In genomic region chr3:16076564-16076963, GRCh38 we compare ENCODE assay signal across 26 cellular contexts.
DNase-seq lines count a peak whose midpoint lies in the region; ATAC-seq, FAIRE-seq and TF ChIP-seq lines count a peak whose summit lies in the region.
"Had no signal": no experiment of that assay in that cellular context is flagged by ENCODE, and none has a peak within 500 bp of the region (broad histone marks: within the 10 kb centered on the region; RNA-seq: fewer than 3 reads in every experiment).

No MANE protein-coding gene starts in this region.

- DNase-seq in IMR-90 = no peak
- no peak for DNase-seq in astrocyte (ENCODE audit: low read depth)
- DNase-seq in brain microvascular endothelial cell = no peak
- DNase-seq in trophoblast cell = no peak
- no peak for DNase-seq in NCI-H1105 (lab: John Stamatoyannopoulos, UW)
- no peak for DNase-seq in HFFc6
- no peak for DNase-seq in NAMALWA (ENCODE audit: low spot score)
- DNase-seq: 8988T; ACHN; AML-193; BE2C; CD4-positive, alpha-beta T cell; CD8-positive, alpha-beta memory T cell; DMS 273 treated with DMSO at 0.1 percent for 48 hours; DMS79; EL; GDM1; H9 had no signal

- H3K9ac ChIP-seq in IMR-90 (ENCODE audit: low read depth, low read length) (no peak overlapping the region), astrocyte (ENCODE audit: low read length) (peak overlapping the region; percentile 54), trophoblast cell (ENCODE audit: low read length) (no peak overlapping the region)
- H3K9ac ChIP-seq: BLaER1 treated with 17β-estradiol and CSF1 and Interleukin-3, amounts not matched to agents 10 nM and 100 nM had no signal

- H4K5ac ChIP-seq in IMR-90 (ENCODE audit: low read depth, low read length) = peak overlapping the region; percentile 92; the same call in 1 of the 2 replicates

- H3K4me3 Mint-ChIP-seq in astrocyte (ENCODE audit: unreplicated experiment) (no peak overlapping the region), HFFc6 (no peak overlapping the region)
- H3K4me3 Mint-ChIP-seq: CD14-positive monocyte; CD4-positive, alpha-beta T cell; CD8-positive, alpha-beta memory T cell; GM23338; H9 had no signal

- CTCF ChIA-PET in IMR-90 (lab: Yijun Ruan, JAX) = interaction anchor here (1.0 kb wide), 1 partner anchor 102 kb away, joined by 4 read pairs; no protein-coding TSS in a partner anchor

- H3K56ac ChIP-seq in IMR-90 (ENCODE audit: extremely low read depth, insufficient read depth, low read length) = no peak overlapping the region

- no peak overlapping the region for H3K23ac ChIP-seq in IMR-90 (ENCODE audit: low read depth, low read length)
- no peak overlapping the region for H3K23ac ChIP-seq in trophoblast cell (ENCODE audit: low read length)

- H3K27me3 ChIP-seq in IMR-90 (ENCODE audit: control insufficient read depth, insufficient read depth, low read length) (no peaks in the 10 kb centered on the region), astrocyte (ENCODE audit: insufficient read depth, low read length) (no peaks in the 10 kb centered on the region), brain microvascular endothelial cell (replicated peaks) (no peaks in the 10 kb centered on the region), trophoblast cell (ENCODE audit: insufficient read depth, low read length) (no peaks in the 10 kb centered on the region)
- H3K27me3 ChIP-seq: BE2C; BLaER1 treated with 17β-estradiol and CSF1 and Interleukin-3, amounts not matched to agents 10 nM and 100 nM had no signal

- no peak for FAIRE-seq in astrocyte (lab: Jason Lieb, UNC)
- FAIRE-seq: A549, D721Med, GM12891 had no signal

- H2BK20ac ChIP-seq in IMR-90 (ENCODE audit: low read depth, low read length) = peak overlapping the region; percentile 80

- H2BK15ac ChIP-seq in IMR-90 (ENCODE audit: low read depth, low read length) = peak overlapping the region; percentile 54; the same call in 2 of the 3 replicates

- H3K27me3 Mint-ChIP-seq in astrocyte (ENCODE audit: low read depth, unreplicated experiment) (no peaks in the 10 kb centered on the region), HFFc6 (ENCODE audit: insufficient read depth) (peaks cover 4% of the 10 kb centered on the region)

- no peak overlapping the region for H4K12ac ChIP-seq in trophoblast cell (ENCODE audit: low read depth, low read length)

- no peaks in the 10 kb centered on the region for H4K20me1 ChIP-seq in IMR-90 (ENCODE audit: insufficient read depth, low read length)
- no peaks in the 10 kb centered on the region for H4K20me1 ChIP-seq in astrocyte (ENCODE audit: insufficient read depth, low read length)
- H4K20me1 ChIP-seq: BLaER1 treated with 17β-estradiol and CSF1 and Interleukin-3, amounts not matched to agents 10 nM and 100 nM had no signal

- ATAC-seq in IMR-90 (ENCODE audit: low read depth) (no peak), GM19035 (IDR thresholded peaks at IDR 0.05; ENCODE audit: unreplicated experiment) (no peak)
- ATAC-seq: A549, GM23338, HCT116 had no signal

- peak overlapping the region; percentile 87 for H2AK5ac ChIP-seq in IMR-90 (ENCODE audit: low read depth, low read length)
- no peak overlapping the region for H2AK5ac ChIP-seq in trophoblast cell (ENCODE audit: low read length)

- no peak overlapping the region for H2AK9ac ChIP-seq in IMR-90 (replicated peaks; ENCODE audit: low read depth, low read length, poor library complexity)

- TF ChIP-seq CTCF in IMR-90 (conservative IDR thresholded peaks at IDR 0.05; ENCODE audit: low read depth, low read length) (no peak), astrocyte (IDR thresholded peaks at IDR 0.05; ENCODE audit: insufficient read depth, low read depth, low read length) (no peak), brain microvascular endothelial cell (IDR thresholded peaks at IDR 0.05; ENCODE audit: low read depth, low read length, missing control alignments) (no peak), HFFc6 (IDR thresholded peaks at IDR 0.05) (no peak)

- H4K91ac ChIP-seq in IMR-90 (ENCODE audit: insufficient read depth, low read depth, low read length) = peak overlapping the region; percentile 71; the same call in 1 of the 2 replicates
- H4K91ac ChIP-seq in trophoblast cell (ENCODE audit: low read depth, low read length) = no peak overlapping the region

- H3K4me1 ChIP-seq in IMR-90 (ENCODE audit: control insufficient read depth, insufficient read depth, low read length) (peaks cover 13% of the 10 kb centered on the region), astrocyte (ENCODE audit: insufficient read depth, low read length) (peaks cover 35% of the 10 kb centered on the region), trophoblast cell (ENCODE audit: control insufficient read depth in 1 of 2, insufficient read depth in 2 of 2, low read length in 2 of 2) (peaks cover 3% of the 10 kb centered on the region in 2 experiments)
- H3K4me1 ChIP-seq: BE2C; BLaER1 treated with 17β-estradiol and CSF1 and Interleukin-3, amounts not matched to agents 10 nM and 100 nM had no signal

- dilution Hi-C loops in IMR-90 (cut with HindIII; ENCODE audit: low sequenced_read_pairs, unreplicated experiment) = no loop called here

- no TSS peak for BruUV-seq in IMR-90 (replicated peaks; lab: Mats Ljungman, UMichigan)

- peaks cover 48% of the 10 kb centered on the region for H3K4me1 Mint-ChIP-seq in astrocyte (ENCODE audit: low read depth, unreplicated experiment)
- H3K4me1 Mint-ChIP-seq in HFFc6 (ENCODE audit: low read depth) = peaks cover 71% of the 10 kb centered on the region
- H3K4me1 Mint-ChIP-seq: CD14-positive monocyte; CD8-positive, alpha-beta memory T cell; GM23338; H9 had no signal

- POLR2A ChIA-PET in IMR-90 (lab: Charles Lee; ENCODE audit: unreplicated experiment) = no interaction called here

- no CpG with 5 or more reads among the region's 2 CpGs for WGBS in IMR-90 (ENCODE audit: extremely low coverage in 2 of 2, insufficient read length in 1 of 2), 2 experiments
- no CpG with 5 or more reads among the region's 2 CpGs for WGBS in trophoblast cell (ENCODE audit: extremely low coverage, insufficient coverage, insufficient read length)

- H3K9me3 ChIP-seq in IMR-90 (ENCODE audit: control insufficient read depth, insufficient read depth, low read length) (peaks cover 11% of the 10 kb centered on the region), astrocyte (ENCODE audit: insufficient read depth, low read depth, low read length) (peaks cover 13% of the 10 kb centered on the region), trophoblast cell (ENCODE audit: insufficient read depth, low read depth, low read length) (peaks cover 6% of the 10 kb centered on the region)
- H3K9me3 ChIP-seq: BE2C had no signal

- H2BK120ac ChIP-seq in IMR-90 (ENCODE audit: low read depth, low read length) (peak overlapping the region; percentile 60), trophoblast cell (ENCODE audit: insufficient read depth, low read length, poor library complexity) (peak overlapping the region; percentile 14)

- H4K8ac ChIP-seq in IMR-90 (ENCODE audit: low read depth in 2 of 2, low read length in 2 of 2) (0 out of 4 replicates have a peak overlapping the region, but pooled peaks of 1 of the 2 experiments have one; percentile 31), trophoblast cell (ENCODE audit: low read depth, low read length) (no peak overlapping the region)

- H3K36me3 Mint-ChIP-seq in astrocyte (ENCODE audit: low read depth, unreplicated experiment) (peaks cover 6% of the 10 kb centered on the region), HFFc6 (ENCODE audit: low read depth) (peaks cover 30% of the 10 kb centered on the region)
- H3K36me3 Mint-ChIP-seq: CD14-positive monocyte had no signal

- H3K79me1 ChIP-seq in IMR-90 (ENCODE audit: low read depth in 1 of 2, low read length in 2 of 2) (no peaks in the 10 kb centered on the region), trophoblast cell (ENCODE audit: low read length) (peaks cover 4% of the 10 kb centered on the region)

- H3K36me3 ChIP-seq in IMR-90 (ENCODE audit: control insufficient read depth, insufficient read depth, low read length) (no peaks in the 10 kb centered on the region), astrocyte (ENCODE audit: insufficient read depth, low read length) (no peaks in the 10 kb centered on the region), brain microvascular endothelial cell (replicated peaks) (no peaks in the 10 kb centered on the region), trophoblast cell (ENCODE audit: control insufficient read depth in 1 of 2, insufficient read depth in 2 of 2, low read length in 2 of 2) (no peaks in the 10 kb centered on the region)
- H3K36me3 ChIP-seq: BE2C; BLaER1 treated with 17β-estradiol and CSF1 and Interleukin-3, amounts not matched to agents 10 nM and 100 nM had no signal

- H3K27ac ChIP-seq in IMR-90 (ENCODE audit: insufficient read depth, low read length) (no peak overlapping the region), astrocyte (ENCODE audit: low read depth, low read length) (peak overlapping the region; percentile 87), brain microvascular endothelial cell (peak overlapping the region; percentile 77), trophoblast cell (ENCODE audit: low read depth, low read length) (no peak overlapping the region)
- H3K27ac ChIP-seq: A549; BLaER1 treated with 17β-estradiol and CSF1 and Interleukin-3, amounts not matched to agents 10 nM and 100 nM had no signal

- no peak for TF ChIP-seq RAD21 in IMR-90 (IDR thresholded peaks at IDR 0.05; ENCODE audit: low read length)

- H3K79me2 ChIP-seq in astrocyte (ENCODE audit: insufficient read depth, low read length) (no peaks in the 10 kb centered on the region), trophoblast cell (ENCODE audit: control insufficient read depth, insufficient read depth, low read length, poor library complexity) (no peaks in the 10 kb centered on the region)

- H3K14ac ChIP-seq in IMR-90 (replicated peaks; ENCODE audit: low read depth, low read length) (0 out of 2 replicates have a peak overlapping the region, but pooled peaks have one; percentile 5), trophoblast cell (ENCODE audit: low read length) (no peak overlapping the region)

- H3K9me1 ChIP-seq in IMR-90 (ENCODE audit: insufficient read depth, low read length) = peaks cover 6% of the 10 kb centered on the region; the same call in 1 of the 2 replicates

- TF ChIP-seq POLR2A in IMR-90 (IDR thresholded peaks at IDR 0.05; ENCODE audit: low read depth, low read length) = no peak

- peak overlapping the region; percentile 69; the same call in 1 of the 2 replicates for H3K18ac ChIP-seq in IMR-90 (ENCODE audit: low read depth, low read length)
- no peak overlapping the region for H3K18ac ChIP-seq in trophoblast cell (ENCODE audit: low read length)

- H3K4ac ChIP-seq in IMR-90 (ENCODE audit: low read depth, low read length) = peak overlapping the region; percentile 44
- H3K4ac ChIP-seq in trophoblast cell (ENCODE audit: low read depth, low read length) = no peak overlapping the region

- H3K9me3 Mint-ChIP-seq in astrocyte (ENCODE audit: unreplicated experiment) = peaks cover 33% of the 10 kb centered on the region
- H3K9me3 Mint-ChIP-seq in HFFc6 = peaks cover 33% of the 10 kb centered on the region

- H2BK5ac ChIP-seq in IMR-90 (ENCODE audit: low read depth, low read length, poor library complexity, severe bottlenecking) (peak overlapping the region; percentile 73), trophoblast cell (ENCODE audit: low read depth, low read length, poor library complexity) (no peak overlapping the region)

- no peak overlapping the region for H3K4me2 ChIP-seq in IMR-90 (ENCODE audit: low read depth, low read length)
- no peak overlapping the region for H3K4me2 ChIP-seq in astrocyte (ENCODE audit: low read length)
- no peak overlapping the region for H3K4me2 ChIP-seq in trophoblast cell (ENCODE audit: low read length)
- H3K4me2 ChIP-seq: A549; BLaER1 treated with 17β-estradiol and CSF1 and Interleukin-3, amounts not matched to agents 10 nM and 100 nM; GM23338 had no signal

- H3K27ac Mint-ChIP-seq in astrocyte (ENCODE audit: unreplicated experiment) (peak overlapping the region; percentile 95), HFFc6 (no peak overlapping the region)
- H3K27ac Mint-ChIP-seq: CD14-positive monocyte; CD4-positive, alpha-beta T cell; CD8-positive, alpha-beta memory T cell; GM23338; H9 had no signal

- in situ Hi-C loops in IMR-90 (cut with MboI; ENCODE audit: low sequenced_read_pairs) (no loop called here), brain microvascular endothelial cell (cut with HindIII; ENCODE audit: low pct_ligation_motif_present, low sequenced_read_pairs) (no loop called here)

- no peak overlapping the region for H3K4me3 ChIP-seq in IMR-90 (ENCODE audit: insufficient read depth, low read depth, low read length)
- H3K4me3 ChIP-seq in astrocyte (ENCODE audit: insufficient read depth, low read depth, low read length) = no peak overlapping the region
- H3K4me3 ChIP-seq in brain microvascular endothelial cell (ENCODE audit: low read depth, low read length) = no peak overlapping the region
- H3K4me3 ChIP-seq in trophoblast cell (ENCODE audit: low read depth, low read length) = no peak overlapping the region
- H3K4me3 ChIP-seq: A549; BLaER1 treated with 17β-estradiol and CSF1 and Interleukin-3, amounts not matched to agents 10 nM and 100 nM; GM23338 had no signal

- H2BK12ac ChIP-seq in trophoblast cell (ENCODE audit: low read length) = no peak overlapping the region

- H2AFZ ChIP-seq in IMR-90 (replicated peaks; ENCODE audit: low read length, poor library complexity) (no peak overlapping the region), astrocyte (ENCODE audit: low read depth, low read length) (no peak overlapping the region), trophoblast cell (ENCODE audit: insufficient read depth, low read length, poor library complexity) (no peak overlapping the region)
- H2AFZ ChIP-seq: GM23338 had no signal

- intact Hi-C loops in IMR-90 (cut with micrococcal nuclease) = no loop called here

Comparison
In these comparisons a context has a peak if more than half of its experiments do, and no peak if none do; other contexts are left out.
1. H3K27ac ChIP-seq: peak in astrocyte (single experiment) and brain microvascular endothelial cell (single experiment); none in IMR-90 (single experiment) and trophoblast cell (single experiment).